ENCODE assay signal across 1 cellular context in genomic region chr12:6384499-6385436, GRCh38.
TF ChIP-seq lines count a peak whose summit lies in the region.

No MANE protein-coding gene starts in this region.

TF ChIP-seq in GM23338, 12 proteins besides CTCF, POLR2A, EP300 and RAD21 (continued from another document):
- no peak for TF ChIP-seq ZNF462 (CRISPR knock-in tag; IDR thresholded peaks at IDR 0.05)
- TF ChIP-seq, protein P1, sequence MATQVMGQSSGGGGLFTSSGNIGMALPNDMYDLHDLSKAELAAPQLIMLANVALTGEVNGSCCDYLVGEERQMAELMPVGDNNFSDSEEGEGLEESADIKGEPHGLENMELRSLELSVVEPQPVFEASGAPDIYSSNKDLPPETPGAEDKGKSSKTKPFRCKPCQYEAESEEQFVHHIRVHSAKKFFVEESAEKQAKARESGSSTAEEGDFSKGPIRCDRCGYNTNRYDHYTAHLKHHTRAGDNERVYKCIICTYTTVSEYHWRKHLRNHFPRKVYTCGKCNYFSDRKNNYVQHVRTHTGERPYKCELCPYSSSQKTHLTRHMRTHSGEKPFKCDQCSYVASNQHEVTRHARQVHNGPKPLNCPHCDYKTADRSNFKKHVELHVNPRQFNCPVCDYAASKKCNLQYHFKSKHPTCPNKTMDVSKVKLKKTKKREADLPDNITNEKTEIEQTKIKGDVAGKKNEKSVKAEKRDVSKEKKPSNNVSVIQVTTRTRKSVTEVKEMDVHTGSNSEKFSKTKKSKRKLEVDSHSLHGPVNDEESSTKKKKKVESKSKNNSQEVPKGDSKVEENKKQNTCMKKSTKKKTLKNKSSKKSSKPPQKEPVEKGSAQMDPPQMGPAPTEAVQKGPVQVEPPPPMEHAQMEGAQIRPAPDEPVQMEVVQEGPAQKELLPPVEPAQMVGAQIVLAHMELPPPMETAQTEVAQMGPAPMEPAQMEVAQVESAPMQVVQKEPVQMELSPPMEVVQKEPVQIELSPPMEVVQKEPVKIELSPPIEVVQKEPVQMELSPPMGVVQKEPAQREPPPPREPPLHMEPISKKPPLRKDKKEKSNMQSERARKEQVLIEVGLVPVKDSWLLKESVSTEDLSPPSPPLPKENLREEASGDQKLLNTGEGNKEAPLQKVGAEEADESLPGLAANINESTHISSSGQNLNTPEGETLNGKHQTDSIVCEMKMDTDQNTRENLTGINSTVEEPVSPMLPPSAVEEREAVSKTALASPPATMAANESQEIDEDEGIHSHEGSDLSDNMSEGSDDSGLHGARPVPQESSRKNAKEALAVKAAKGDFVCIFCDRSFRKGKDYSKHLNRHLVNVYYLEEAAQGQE (IDR thresholded peaks at IDR 0.05; ENCODE audit: unreplicated experiment), result no peak
- TF ChIP-seq CREB1 (CRISPR knock-in tag; IDR thresholded peaks at IDR 0.05; ENCODE audit: low read depth), result no peak
- TF ChIP-seq NANOG (IDR thresholded peaks at IDR 0.05; ENCODE audit: borderline replicate concordance), result no peak
- no peak for TF ChIP-seq ZNF114 (CRISPR knock-in tag; IDR thresholded peaks at IDR 0.05)
- no peak for TF ChIP-seq EZH2phosphoT487 (IDR thresholded peaks at IDR 0.05; ENCODE audit: unreplicated experiment)
- TF ChIP-seq EZH2 (IDR thresholded peaks at IDR 0.05; ENCODE audit: low read depth, unreplicated experiment), result no peak
- TF ChIP-seq ZNF331 (CRISPR knock-in tag; IDR thresholded peaks at IDR 0.05; ENCODE audit: low read depth), result no peak
- no peak for TF ChIP-seq STAT1 (IDR thresholded peaks at IDR 0.05; ENCODE audit: unreplicated experiment)
